2 cellular contexts compared by ENCODE assay signal in the genomic region with DNA sequence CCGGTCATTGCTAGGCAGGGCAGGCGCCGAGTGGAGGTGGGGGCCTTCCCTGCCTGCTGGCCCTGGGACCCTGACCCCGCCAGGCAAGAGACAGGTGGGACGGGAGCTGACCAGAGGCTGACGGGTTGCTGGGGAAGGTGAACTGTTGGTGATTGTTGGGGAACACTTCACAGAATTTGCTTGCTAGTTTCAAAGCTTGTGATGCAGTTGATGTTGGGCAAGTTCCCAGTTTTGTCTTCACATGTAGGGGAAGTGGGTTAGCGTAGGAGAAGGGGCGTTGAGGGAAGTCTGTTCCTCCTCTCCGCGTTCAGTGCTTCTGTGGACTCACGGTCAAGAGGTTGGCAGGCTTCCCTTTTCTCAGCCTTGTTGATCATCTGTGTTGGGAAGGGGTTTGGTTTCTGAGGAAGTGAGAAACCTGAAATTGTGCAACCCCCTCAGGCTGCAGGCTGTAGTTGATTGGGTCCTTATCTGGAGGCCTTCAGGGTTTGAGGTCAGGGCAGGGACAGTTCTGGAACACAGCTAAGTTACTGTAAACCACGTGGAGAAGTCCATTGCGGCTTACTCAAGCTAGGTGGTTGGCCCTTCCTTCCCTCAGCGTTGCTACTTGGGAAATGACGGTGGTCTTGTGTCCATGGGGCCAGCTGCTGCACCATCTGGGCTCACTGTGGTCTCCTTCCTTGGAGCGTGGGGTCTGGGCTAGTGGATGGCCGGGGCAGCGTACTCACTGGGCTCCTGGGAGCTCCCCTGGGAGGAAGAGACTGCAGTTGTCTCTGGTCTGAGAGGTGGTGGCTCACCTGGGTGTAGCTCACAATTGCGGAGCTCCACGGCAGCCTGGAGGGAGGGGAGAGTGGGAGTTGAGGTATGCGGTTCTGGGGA.
TF ChIP-seq lines count a peak whose summit lies in the region.

No MANE protein-coding gene starts in this region.

TF ChIP-seq in GM12891, 5 proteins besides CTCF, POLR2A, EP300 and RAD21:
- TF ChIP-seq POLR2AphosphoS5 (IDR thresholded peaks at IDR 0.05; ENCODE audit: low read depth, low read length) (peak; percentile 88), SPI1 (IDR thresholded peaks at IDR 0.05; ENCODE audit: low read depth, low read length) (peak; percentile 95), POU2F2 (IDR thresholded peaks at IDR 0.05; ENCODE audit: low read depth, low read length) (peak; percentile 8), PAX5 (IDR thresholded peaks at IDR 0.05; ENCODE audit: insufficient read depth, low read length, severe bottlenecking) (no peak)

TF ChIP-seq in HepG2, 621 proteins besides CTCF, POLR2A, EP300 and RAD21 (continues in another document):
- TF ChIP-seq ZNF33A (CRISPR knock-in tag; IDR thresholded peaks at IDR 0.05; ENCODE audit: borderline replicate concordance) (no peak), RBAK (CRISPR knock-in tag; IDR thresholded peaks at IDR 0.05) (no peak), ZNF430 (CRISPR knock-in tag; IDR thresholded peaks at IDR 0.05) (no peak), RBM39 (IDR thresholded peaks at IDR 0.05; ENCODE audit: low read depth, low read length, poor library complexity, severe bottlenecking) (no peak), KAT8 (CRISPR knock-in tag; IDR thresholded peaks at IDR 0.05) (0 out of 2 replicates have a peak, but pooled peaks have one; percentile 30), ZNF350 (CRISPR knock-in tag; IDR thresholded peaks at IDR 0.05; ENCODE audit: borderline replicate concordance, low read depth) (peak; percentile 33; the same call in 1 of the 2 replicates), ZNF749 (CRISPR knock-in tag; IDR thresholded peaks at IDR 0.05; ENCODE audit: borderline replicate concordance) (0 out of 2 replicates have a peak, but pooled peaks have one; percentile 15), ZNF232 (CRISPR knock-in tag; IDR thresholded peaks at IDR 0.05; ENCODE audit: borderline replicate concordance) (peak; percentile 50; the same call in 1 of the 2 replicates), ZFP36L2 (CRISPR knock-in tag; IDR thresholded peaks at IDR 0.05) (no peak), ZBTB8A (CRISPR knock-in tag; IDR thresholded peaks at IDR 0.05; ENCODE audit: borderline replicate concordance, low read depth) (no peak), PHF8 (CRISPR knock-in tag; IDR thresholded peaks at IDR 0.05) (peak; percentile 19; the same call in 1 of the 2 replicates), NR2F1 (CRISPR knock-in tag; IDR thresholded peaks at IDR 0.05) (0 out of 4 replicates have a peak, but pooled peaks of 1 of the 2 experiments have one; percentile 14), SNAI1 (CRISPR knock-in tag; IDR thresholded peaks at IDR 0.05; ENCODE audit: borderline replicate concordance) (no peak), SRY (CRISPR knock-in tag; IDR thresholded peaks at IDR 0.05) (0 out of 2 replicates have a peak, but pooled peaks have one; percentile 10), TBX3 (IDR thresholded peaks at IDR 0.05; ENCODE audit: borderline replicate concordance) (no peak), SPEN (CRISPR knock-in tag; IDR thresholded peaks at IDR 0.05; ENCODE audit: low read depth) (peak; percentile 42; the same call in 1 of the 2 replicates), IRF2 (CRISPR knock-in tag; IDR thresholded peaks at IDR 0.05) (0 out of 2 replicates have a peak, but pooled peaks have one; percentile 22), MXI1 (IDR thresholded peaks at IDR 0.05; ENCODE audit: borderline replicate concordance, low read depth, low read length) (0 out of 3 replicates have a peak, but pooled peaks have one; percentile 9), ZNF605 (CRISPR knock-in tag; IDR thresholded peaks at IDR 0.05) (no peak), ZNF850 (CRISPR knock-in tag; conservative IDR thresholded peaks at IDR 0.05) (no peak), CHCHD3 (CRISPR knock-in tag; IDR thresholded peaks at IDR 0.05) (0 out of 2 replicates have a peak, but pooled peaks have one; percentile 38), KDM2A (CRISPR knock-in tag; IDR thresholded peaks at IDR 0.05; ENCODE audit: borderline replicate concordance, low read depth) (peak; percentile 81; the same call in 1 of the 2 replicates), HOXA5 (CRISPR knock-in tag; IDR thresholded peaks at IDR 0.05) (no peak)
- TF ChIP-seq, protein P1, sequence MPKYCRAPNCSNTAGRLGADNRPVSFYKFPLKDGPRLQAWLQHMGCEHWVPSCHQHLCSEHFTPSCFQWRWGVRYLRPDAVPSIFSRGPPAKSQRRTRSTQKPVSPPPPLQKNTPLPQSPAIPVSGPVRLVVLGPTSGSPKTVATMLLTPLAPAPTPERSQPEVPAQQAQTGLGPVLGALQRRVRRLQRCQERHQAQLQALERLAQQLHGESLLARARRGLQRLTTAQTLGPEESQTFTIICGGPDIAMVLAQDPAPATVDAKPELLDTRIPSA (CRISPR knock-in tag; IDR thresholded peaks at IDR 0.05; ENCODE audit: borderline replicate concordance) = no peak
- TF ChIP-seq, protein P2, sequence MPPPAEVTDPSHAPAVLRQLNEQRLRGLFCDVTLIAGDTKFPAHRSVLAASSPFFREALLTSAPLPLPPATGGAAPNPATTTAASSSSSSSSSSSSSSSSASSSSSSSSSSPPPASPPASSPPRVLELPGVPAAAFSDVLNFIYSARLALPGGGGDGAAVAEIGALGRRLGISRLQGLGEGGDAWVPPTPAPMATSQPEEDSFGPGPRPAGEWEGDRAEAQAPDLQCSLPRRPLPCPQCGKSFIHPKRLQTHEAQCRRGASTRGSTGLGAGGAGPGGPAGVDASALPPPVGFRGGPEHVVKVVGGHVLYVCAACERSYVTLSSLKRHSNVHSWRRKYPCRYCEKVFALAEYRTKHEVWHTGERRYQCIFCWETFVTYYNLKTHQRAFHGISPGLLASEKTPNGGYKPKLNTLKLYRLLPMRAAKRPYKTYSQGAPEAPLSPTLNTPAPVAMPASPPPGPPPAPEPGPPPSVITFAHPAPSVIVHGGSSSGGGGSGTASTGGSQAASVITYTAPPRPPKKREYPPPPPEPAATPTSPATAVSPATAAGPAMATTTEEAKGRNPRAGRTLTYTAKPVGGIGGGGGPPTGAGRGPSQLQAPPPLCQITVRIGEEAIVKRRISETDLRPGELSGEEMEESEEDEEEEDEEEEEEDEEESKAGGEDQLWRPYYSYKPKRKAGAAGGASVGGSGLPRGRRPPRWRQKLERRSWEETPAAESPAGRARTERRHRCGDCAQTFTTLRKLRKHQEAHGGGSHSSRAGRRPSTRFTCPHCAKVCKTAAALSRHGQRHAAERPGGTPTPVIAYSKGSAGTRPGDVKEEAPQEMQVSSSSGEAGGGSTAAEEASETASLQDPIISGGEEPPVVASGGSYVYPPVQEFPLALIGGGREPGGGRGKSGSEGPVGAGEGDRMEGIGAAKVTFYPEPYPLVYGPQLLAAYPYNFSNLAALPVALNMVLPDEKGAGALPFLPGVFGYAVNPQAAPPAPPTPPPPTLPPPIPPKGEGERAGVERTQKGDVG (CRISPR knock-in tag; IDR thresholded peaks at IDR 0.05; ENCODE audit: borderline replicate concordance) = peak; percentile 28; the same call in 1 of the 2 replicates
- TF ChIP-seq, protein P3, sequence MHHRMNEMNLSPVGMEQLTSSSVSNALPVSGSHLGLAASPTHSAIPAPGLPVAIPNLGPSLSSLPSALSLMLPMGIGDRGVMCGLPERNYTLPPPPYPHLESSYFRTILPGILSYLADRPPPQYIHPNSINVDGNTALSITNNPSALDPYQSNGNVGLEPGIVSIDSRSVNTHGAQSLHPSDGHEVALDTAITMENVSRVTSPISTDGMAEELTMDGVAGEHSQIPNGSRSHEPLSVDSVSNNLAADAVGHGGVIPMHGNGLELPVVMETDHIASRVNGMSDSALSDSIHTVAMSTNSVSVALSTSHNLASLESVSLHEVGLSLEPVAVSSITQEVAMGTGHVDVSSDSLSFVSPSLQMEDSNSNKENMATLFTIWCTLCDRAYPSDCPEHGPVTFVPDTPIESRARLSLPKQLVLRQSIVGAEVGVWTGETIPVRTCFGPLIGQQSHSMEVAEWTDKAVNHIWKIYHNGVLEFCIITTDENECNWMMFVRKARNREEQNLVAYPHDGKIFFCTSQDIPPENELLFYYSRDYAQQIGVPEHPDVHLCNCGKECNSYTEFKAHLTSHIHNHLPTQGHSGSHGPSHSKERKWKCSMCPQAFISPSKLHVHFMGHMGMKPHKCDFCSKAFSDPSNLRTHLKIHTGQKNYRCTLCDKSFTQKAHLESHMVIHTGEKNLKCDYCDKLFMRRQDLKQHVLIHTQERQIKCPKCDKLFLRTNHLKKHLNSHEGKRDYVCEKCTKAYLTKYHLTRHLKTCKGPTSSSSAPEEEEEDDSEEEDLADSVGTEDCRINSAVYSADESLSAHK (CRISPR knock-in tag; IDR thresholded peaks at IDR 0.05; ENCODE audit: borderline replicate concordance) = no peak
- TF ChIP-seq, protein P4, sequence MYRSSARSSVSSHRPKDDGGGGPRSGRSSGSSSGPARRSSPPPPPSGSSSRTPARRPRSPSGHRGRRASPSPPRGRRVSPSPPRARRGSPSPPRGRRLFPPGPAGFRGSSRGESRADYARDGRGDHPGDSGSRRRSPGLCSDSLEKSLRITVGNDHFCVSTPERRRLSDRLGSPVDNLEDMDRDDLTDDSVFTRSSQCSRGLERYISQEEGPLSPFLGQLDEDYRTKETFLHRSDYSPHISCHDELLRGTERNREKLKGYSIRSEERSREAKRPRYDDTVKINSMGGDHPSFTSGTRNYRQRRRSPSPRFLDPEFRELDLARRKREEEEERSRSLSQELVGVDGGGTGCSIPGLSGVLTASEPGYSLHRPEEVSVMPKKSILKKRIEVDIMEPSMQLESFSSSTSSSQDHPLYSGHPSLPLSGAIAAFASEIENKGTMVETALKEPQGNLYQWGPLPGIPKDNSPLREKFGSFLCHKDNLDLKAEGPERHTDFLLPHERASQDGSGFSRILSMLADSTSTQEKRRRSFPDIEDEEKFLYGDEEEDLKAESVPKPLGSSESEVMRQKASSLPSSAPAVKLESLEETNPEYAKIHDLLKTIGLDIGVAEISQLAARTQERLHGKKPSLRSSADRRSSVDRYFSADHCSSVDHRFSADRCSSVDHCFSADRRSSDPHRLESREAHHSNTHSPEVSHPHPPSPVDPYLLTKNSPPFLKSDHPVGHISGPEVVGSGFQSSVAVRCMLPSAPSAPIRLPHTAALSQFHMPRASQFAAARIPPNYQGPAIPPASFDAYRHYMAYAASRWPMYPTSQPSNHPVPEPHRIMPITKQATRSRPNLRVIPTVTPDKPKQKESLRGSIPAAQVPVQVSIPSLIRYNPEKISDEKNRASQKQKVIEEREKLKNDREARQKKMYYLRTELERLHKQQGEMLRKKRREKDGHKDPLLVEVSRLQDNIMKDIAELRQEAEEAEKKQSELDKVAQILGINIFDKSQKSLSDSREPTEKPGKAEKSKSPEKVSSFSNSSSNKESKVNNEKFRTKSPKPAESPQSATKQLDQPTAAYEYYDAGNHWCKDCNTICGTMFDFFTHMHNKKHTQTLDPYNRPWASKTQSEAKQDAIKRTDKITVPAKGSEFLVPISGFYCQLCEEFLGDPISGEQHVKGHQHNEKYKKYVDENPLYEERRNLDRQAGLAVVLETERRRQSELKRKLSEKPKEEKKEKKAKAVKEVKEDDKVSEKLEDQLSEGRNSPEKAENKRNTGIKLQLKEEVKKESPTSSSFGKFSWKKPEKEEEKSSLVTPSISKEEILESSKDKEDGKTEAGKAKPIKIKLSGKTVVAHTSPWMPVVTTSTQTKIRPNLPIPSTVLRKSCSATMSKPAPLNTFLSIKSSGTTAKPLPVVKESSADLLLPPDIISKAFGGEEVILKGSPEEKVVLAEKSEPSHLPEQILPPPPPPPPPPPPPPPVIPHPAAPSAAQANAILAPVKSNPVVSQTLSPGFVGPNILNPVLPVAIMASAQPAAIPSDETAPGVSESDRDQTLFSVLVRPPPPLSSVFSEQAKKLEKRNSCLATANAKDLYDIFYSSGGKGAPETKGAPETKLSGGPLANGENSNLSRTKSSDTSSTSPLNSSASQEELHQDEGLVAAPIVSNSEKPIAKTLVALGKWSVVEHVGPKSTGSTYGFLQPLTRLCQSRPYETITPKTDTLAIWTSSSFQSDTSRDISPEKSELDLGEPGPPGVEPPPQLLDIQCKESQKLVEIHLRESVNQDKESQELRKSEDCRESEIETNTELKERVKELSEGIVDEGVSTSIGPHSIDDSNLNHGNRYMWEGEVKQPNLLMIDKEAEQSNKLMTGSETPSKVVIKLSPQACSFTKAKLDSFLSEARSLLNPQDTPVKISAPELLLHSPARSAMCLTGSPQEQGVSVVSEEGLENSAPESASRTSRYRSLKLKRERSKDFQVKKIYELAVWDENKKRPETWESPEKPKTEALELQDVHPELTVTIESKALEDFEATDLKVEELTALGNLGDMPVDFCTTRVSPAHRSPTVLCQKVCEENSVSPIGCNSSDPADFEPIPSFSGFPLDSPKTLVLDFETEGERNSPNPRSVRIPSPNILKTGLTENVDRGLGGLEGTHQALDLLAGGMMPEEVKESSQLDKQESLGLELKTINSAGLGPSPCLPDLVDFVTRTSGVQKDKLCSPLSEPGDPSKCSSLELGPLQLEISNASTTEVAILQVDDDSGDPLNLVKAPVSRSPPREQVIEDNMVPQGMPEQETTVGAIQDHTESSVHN (CRISPR knock-in tag; IDR thresholded peaks at IDR 0.05) = no peak
- TF ChIP-seq, protein P5, sequence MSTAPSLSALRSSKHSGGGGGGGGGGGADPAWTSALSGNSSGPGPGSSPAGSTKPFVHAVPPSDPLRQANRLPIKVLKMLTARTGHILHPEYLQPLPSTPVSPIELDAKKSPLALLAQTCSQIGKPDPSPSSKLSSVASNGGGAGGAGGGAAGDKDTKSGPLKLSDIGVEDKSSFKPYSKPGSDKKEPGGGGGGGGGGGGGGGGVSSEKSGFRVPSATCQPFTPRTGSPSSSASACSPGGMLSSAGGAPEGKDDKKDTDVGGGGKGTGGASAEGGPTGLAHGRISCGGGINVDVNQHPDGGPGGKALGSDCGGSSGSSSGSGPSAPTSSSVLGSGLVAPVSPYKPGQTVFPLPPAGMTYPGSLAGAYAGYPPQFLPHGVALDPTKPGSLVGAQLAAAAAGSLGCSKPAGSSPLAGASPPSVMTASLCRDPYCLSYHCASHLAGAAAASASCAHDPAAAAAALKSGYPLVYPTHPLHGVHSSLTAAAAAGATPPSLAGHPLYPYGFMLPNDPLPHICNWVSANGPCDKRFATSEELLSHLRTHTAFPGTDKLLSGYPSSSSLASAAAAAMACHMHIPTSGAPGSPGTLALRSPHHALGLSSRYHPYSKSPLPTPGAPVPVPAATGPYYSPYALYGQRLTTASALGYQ (CRISPR knock-in tag; IDR thresholded peaks at IDR 0.05) = no peak
- TF ChIP-seq, protein P6, sequence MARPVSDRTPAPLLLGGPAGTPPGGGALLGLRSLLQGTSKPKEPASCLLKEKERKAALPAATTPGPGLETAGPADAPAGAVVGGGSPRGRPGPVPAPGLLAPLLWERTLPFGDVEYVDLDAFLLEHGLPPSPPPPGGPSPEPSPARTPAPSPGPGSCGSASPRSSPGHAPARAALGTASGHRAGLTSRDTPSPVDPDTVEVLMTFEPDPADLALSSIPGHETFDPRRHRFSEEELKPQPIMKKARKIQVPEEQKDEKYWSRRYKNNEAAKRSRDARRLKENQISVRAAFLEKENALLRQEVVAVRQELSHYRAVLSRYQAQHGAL (CRISPR knock-in tag; IDR thresholded peaks at IDR 0.05; ENCODE audit: not compliant biosample characterization) = no peak
- TF ChIP-seq, protein P7, sequence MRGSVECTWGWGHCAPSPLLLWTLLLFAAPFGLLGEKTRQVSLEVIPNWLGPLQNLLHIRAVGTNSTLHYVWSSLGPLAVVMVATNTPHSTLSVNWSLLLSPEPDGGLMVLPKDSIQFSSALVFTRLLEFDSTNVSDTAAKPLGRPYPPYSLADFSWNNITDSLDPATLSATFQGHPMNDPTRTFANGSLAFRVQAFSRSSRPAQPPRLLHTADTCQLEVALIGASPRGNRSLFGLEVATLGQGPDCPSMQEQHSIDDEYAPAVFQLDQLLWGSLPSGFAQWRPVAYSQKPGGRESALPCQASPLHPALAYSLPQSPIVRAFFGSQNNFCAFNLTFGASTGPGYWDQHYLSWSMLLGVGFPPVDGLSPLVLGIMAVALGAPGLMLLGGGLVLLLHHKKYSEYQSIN (CRISPR knock-in tag; IDR thresholded peaks at IDR 0.05; ENCODE audit: borderline replicate concordance) = no peak; the same call in 1 of the 2 replicates
